Comparison of ENCODE assay signal across 14 cellular contexts in genomic region chr6:4931530-4932505, GRCh38.
DNase-seq lines count a peak whose midpoint lies in the region; ATAC-seq, FAIRE-seq and TF ChIP-seq lines count a peak whose summit lies in the region.
"Had no signal": no experiment of that assay in that cellular context is flagged by ENCODE, and none has a peak within 500 bp of the region (broad histone marks: within the 10 kb centered on the region; RNA-seq: fewer than 3 reads in every experiment).

No MANE protein-coding gene starts in this region.

- ATAC-seq in A549 = peak; percentile 51 to 79; a peak in 3 of 6 replicates
- ATAC-seq in left colon = peak; percentile 95
- no peak for ATAC-seq in HG03175 (IDR thresholded peaks at IDR 0.05; ENCODE audit: unreplicated experiment)

- TF ChIP-seq POLR2A in A549 (IDR thresholded peaks at IDR 0.05; ENCODE audit: low read length) = no peak

- H3K4me1 ChIP-seq in A549 (peaks cover 38% of the 10 kb centered on the region), colonic mucosa (peaks cover 6% of the 10 kb centered on the region)

- H3K27ac ChIP-seq in A549 (peak overlapping the region; percentile 58 to 83; a peak in 5 of 6 replicates), colonic mucosa (peak overlapping the region; percentile 76)
- H3K27ac ChIP-seq: neutrophil, tibial artery had no signal

- WGBS in A549 (ENCODE audit: missing lambda C conversion rate) = 58% methylated on average over 13 of the region's 13 CpGs

- FAIRE-seq in A549 (lab: Jason Lieb, UNC) = no peak

- no peak for TF ChIP-seq EP300 in A549 (IDR thresholded peaks at IDR 0.05)

- H3K9me3 ChIP-seq in A549 = no peaks in the 10 kb centered on the region
- no peaks in the 10 kb centered on the region for H3K9me3 ChIP-seq in colonic mucosa
- H3K9me3 ChIP-seq: neutrophil, tibial artery had no signal

- POLR2A ChIA-PET in A549 (lab: Yijun Ruan, JAX) = no interaction called here

- no peaks in the 10 kb centered on the region for H3K36me3 ChIP-seq in colonic mucosa

- CTCF ChIA-PET in A549 (lab: Yijun Ruan, JAX) = interaction anchor here (1.0 kb wide), 1 partner anchor 24 kb away, joined by 3 read pairs; no protein-coding TSS in a partner anchor

- TF ChIP-seq CTCF in A549 (IDR thresholded peaks at IDR 0.05) = no peak
- TF ChIP-seq CTCF in colonic mucosa (IDR thresholded peaks at IDR 0.05) = no peak

- no peak for TF ChIP-seq RAD21 in A549 (conservative IDR thresholded peaks at IDR 0.05 in 1 of 2, IDR thresholded peaks at IDR 0.05 in 1 of 2)

- H3K4me2 ChIP-seq in A549 = peak overlapping the region; percentile 62

- no peaks in the 10 kb centered on the region for H3K27me3 ChIP-seq in colonic mucosa
- H3K27me3 ChIP-seq: neutrophil, tibial artery had no signal

- intact Hi-C loops in colonic mucosa (cut with DNase I) (loop anchor here (10.0 kb wide), 1 partner anchor 127 kb away; no protein-coding TSS in a partner anchor), left colon (cut with DNase I, micrococcal nuclease) (no loop called here)

- H3K9ac ChIP-seq in colonic mucosa (ENCODE audit: low read depth in 2 of 2, low read length in 2 of 2) = peak overlapping the region in 1 of 2 donors; percentile 65

- DNase-seq in A549 (ENCODE audit: low read depth in 1 of 2, low spot score in 1 of 2) = peak; percentile 10 to 68
- peak; percentile 42 for DNase-seq in HT-29 (ENCODE audit: low spot score)
- DNase-seq in colonic mucosa = peak; percentile 79
- peak; percentile 60 to 79 for DNase-seq in left colon
- no peak for DNase-seq in SKM-1 treated with dmso at 0.1 percent for 144 hours (lab: John Stamatoyannopoulos, UW; ENCODE audit: unreplicated experiment)
- no peak for DNase-seq in superior temporal gyrus (ENCODE audit: extremely low spot score)
- no peak for DNase-seq in GM19238 (ENCODE audit: insufficient read length, low spot score)
- DNase-seq: ACHN; activated CD4-positive, alpha-beta T cell treated with anti-CD3 and anti-CD28 coated beads, Interleukin-2, amount 50 U/mL, for 1 hour; effector CD8-positive, alpha-beta T cell; NCI-H446 treated with DMSO at 0.1 percent for 48 hours; tibial artery had no signal

- no peak overlapping the region for H3K4me3 ChIP-seq in A549
- no peak overlapping the region for H3K4me3 ChIP-seq in colonic mucosa
- H3K4me3 ChIP-seq: tibial artery had no signal

TF ChIP-seq in A549, 52 proteins besides CTCF, POLR2A, EP300 and RAD21:
- TF ChIP-seq MAFK (IDR thresholded peaks at IDR 0.05; ENCODE audit: partially characterized antibody) (peak; percentile 7), USF2 (IDR thresholded peaks at IDR 0.05) (peak; percentile 39; the same call in 1 of the 2 replicates), FOSB (CRISPR knock-in tag; IDR thresholded peaks at IDR 0.05) (no peak), E2F6 (IDR thresholded peaks at IDR 0.05; ENCODE audit: borderline replicate concordance, low read depth) (no peak), ZFP36 (IDR thresholded peaks at IDR 0.05; ENCODE audit: borderline replicate concordance, partially characterized antibody) (no peak), MAX (IDR thresholded peaks at IDR 0.05) (peak; percentile 30; the same call in 1 of the 2 replicates), RNF2 (IDR thresholded peaks at IDR 0.05; ENCODE audit: borderline replicate concordance, low read depth) (no peak)

Comparison
In these comparisons a context has a peak if more than half of its experiments do, and no peak if none do; other contexts are left out.
1. DNase-seq: peak in A549 (2 of 2), HT-29 (single experiment), colonic mucosa (single experiment) and left colon (2 of 2); none in SKM-1 treated with dmso at 0.1 percent for 144 hours (single experiment), superior temporal gyrus (single experiment) and GM19238 (single experiment).